ENCODE assay signal across 22 cellular contexts in genomic region chr7:151452141-151452571, GRCh38. TPM values are rescaled to one million over a fixed set of nuclear protein-coding genes. Genes with fewer than 3 reads are reported as not detected.
A peak's percentile ranks its signal among the peaks of the same experiment; 100 is the strongest.
DNase-seq lines count a peak whose midpoint lies in the region; TF ChIP-seq lines count a peak whose summit lies in the region.
"Had no signal": no experiment of that assay in that cellular context is flagged by ENCODE, and none has a peak within 500 bp of the region (broad histone marks: within the 10 kb centered on the region; RNA-seq: fewer than 3 reads in every experiment).

No MANE protein-coding gene starts in this region.

- no peak overlapping the region for H3K4me3 Mint-ChIP-seq in neural crest cell
- H3K4me3 Mint-ChIP-seq: B cell; CD4-positive, CD25-positive, alpha-beta regulatory T cell had no signal

- H3K36me3 Mint-ChIP-seq in neural crest cell (ENCODE audit: low read depth) = no peaks in the 10 kb centered on the region
- H3K36me3 Mint-ChIP-seq: CD4-positive, CD25-positive, alpha-beta regulatory T cell had no signal

- peak; percentile 21 for DNase-seq in DMS53 (lab: John Stamatoyannopoulos, UW)
- no peak for DNase-seq in DMS53 treated with DMSO at 0.1 percent for 48 hours (lab: John Stamatoyannopoulos, UW; ENCODE audit: unreplicated experiment)
- DNase-seq in cardiac septum (ENCODE audit: low spot score) = peak; percentile 70
- no peak for DNase-seq in left ventricle myocardium inferior
- DNase-seq in neural crest cell (ENCODE audit: low read depth, low spot score) = no peak
- DNase-seq in ureter (ENCODE audit: low spot score) = peak; percentile 28
- DNase-seq in UCSD-AML1 (lab: John Stamatoyannopoulos, UW; ENCODE audit: unreplicated experiment) = no peak
- no peak for DNase-seq in NCI-H1105 treated with DMSO at 0.1 percent for 48 hours (lab: John Stamatoyannopoulos, UW)
- DNase-seq: CD4-positive, CD25-positive, alpha-beta regulatory T cell; H7; IMR-90; Karpas-422; MG63; NCI-H1092 treated with DMSO at 0.1 percent for 48 hours; NCI-H187; NCI-H345; NCI-H526 treated with DMSO at 0.1 percent for 48 hours; OCI-M1; RPMI8226 had no signal

- TF ChIP-seq CTCF in left ventricle myocardium inferior (IDR thresholded peaks at IDR 0.05; ENCODE audit: borderline replicate concordance) (no peak), neural crest cell (conservative IDR thresholded peaks at IDR 0.05) (no peak)

- no peak overlapping the region for H3K27ac ChIP-seq in left ventricle myocardium inferior (replicated peaks)
- H3K27ac ChIP-seq: 22Rv1 had no signal

- H3K27ac Mint-ChIP-seq in neural crest cell (ENCODE audit: unreplicated experiment) = peak overlapping the region; percentile 72
- H3K27ac Mint-ChIP-seq: B cell; CD4-positive, CD25-positive, alpha-beta regulatory T cell had no signal

- no peaks in the 10 kb centered on the region for H3K27me3 ChIP-seq in left ventricle myocardium inferior (ENCODE audit: low read depth)
- H3K27me3 ChIP-seq: MG63 had no signal

- peaks cover 5% of the 10 kb centered on the region for H3K4me1 Mint-ChIP-seq in neural crest cell
- H3K4me1 Mint-ChIP-seq: B cell; CD4-positive, CD25-positive, alpha-beta regulatory T cell had no signal

- H3K4me3 ChIP-seq in left ventricle myocardium inferior = no peak overlapping the region
- H3K4me3 ChIP-seq: MG63 had no signal

- H3K36me3 ChIP-seq in left ventricle myocardium inferior = no peaks in the 10 kb centered on the region
- H3K36me3 ChIP-seq: MG63 had no signal

- H3K9me3 Mint-ChIP-seq in neural crest cell = no peaks in the 10 kb centered on the region

- intact Hi-C loops in cardiac septum (cut with DNase I) = no loop called here
- intact Hi-C loops in left ventricle myocardium inferior (cut with micrococcal nuclease) = no loop called here

- peaks cover 2% of the 10 kb centered on the region for H3K27me3 Mint-ChIP-seq in neural crest cell (ENCODE audit: low read depth)

- H3K9me3 ChIP-seq in left ventricle myocardium inferior (replicated peaks) = no peaks in the 10 kb centered on the region
- H3K9me3 ChIP-seq: Caco-2, MG63 had no signal

- peaks cover 10% of the 10 kb centered on the region for H3K4me1 ChIP-seq in left ventricle myocardium inferior
- H3K4me1 ChIP-seq: Caco-2 had no signal

RNA-seq across cellular contexts. Expression of gene CRYGN, which starts 12.2 kb away (rescaled TPM):
- total RNA-seq in cardiac septum (not detected), left ventricle myocardium inferior (0.41 TPM), neural crest cell (0.16 and 0.32 TPM in 2 replicates), ureter (not detected)
- total RNA-seq: B cell, Caco-2, IMR-90 had no signal

RNA-seq across cellular contexts. Expression of gene WDR86, which starts 42.3 kb away (rescaled TPM):
- not detected for total RNA-seq in cardiac septum
- 0.16 TPM for total RNA-seq in left ventricle myocardium inferior
- total RNA-seq in neural crest cell = 24.8 and 29.8 TPM in 2 replicates
- 4.3 TPM for total RNA-seq in ureter
- total RNA-seq: IMR-90 had no signal

Comparison
In these comparisons a context has a peak if more than half of its experiments do, and no peak if none do; other contexts are left out.
1. DNase-seq: peak in DMS53 (single experiment), cardiac septum (single experiment) and ureter (single experiment); none in DMS53 treated with DMSO at 0.1 percent for 48 hours (single experiment), left ventricle myocardium inferior (single experiment), neural crest cell (single experiment), UCSD-AML1 (single experiment) and NCI-H1105 treated with DMSO at 0.1 percent for 48 hours (single experiment).